Comparison of ENCODE assay signal across 18 cellular contexts in the genomic region with DNA sequence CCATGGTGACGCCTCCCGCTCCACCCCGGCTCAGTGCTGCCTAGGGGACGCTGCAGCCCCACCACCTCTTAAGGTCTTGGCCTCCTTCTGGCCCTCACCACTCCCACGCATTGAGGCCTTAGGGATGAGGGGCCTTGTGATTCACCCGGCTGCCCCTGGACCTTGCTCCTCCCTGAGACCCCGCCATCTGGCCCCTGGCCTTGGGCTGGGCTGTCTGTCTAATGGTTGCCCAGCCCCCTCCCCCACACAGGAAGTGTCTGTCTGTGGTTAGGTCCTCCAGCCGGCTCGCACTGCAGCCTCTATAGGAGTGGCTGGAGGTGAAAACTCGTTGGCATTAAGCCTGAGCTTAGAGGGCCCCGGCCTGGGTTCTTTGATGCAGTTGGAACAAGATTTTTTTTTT. TPM values are rescaled to one million over a fixed set of nuclear protein-coding genes. Genes with fewer than 3 reads are reported as not detected.
"Had no signal": no experiment of that assay in that cellular context is flagged by ENCODE, and none has a peak within 500 bp of the region (broad histone marks: within the 10 kb centered on the region; RNA-seq: fewer than 3 reads in every experiment).

No MANE protein-coding gene starts in this region.

- H3K9ac ChIP-seq: parathyroid adenoma had no signal

- H3K27ac ChIP-seq: ascending aorta, heart right ventricle, left ventricle myocardium inferior, parathyroid adenoma, tibial artery, vagina had no signal

- H3K79me2 ChIP-seq: parathyroid adenoma had no signal

- ATAC-seq: activated CD4-positive, CD25-positive, alpha-beta regulatory T cell treated with anti-CD3 and anti-CD28 coated beads, Interleukin-2, amount 50 U/mL, for 24 hours; heart right ventricle; natural killer cell treated with Interleukin-12 subunit alpha and Interleukin-12 subunit beta and Interleukin-15 and Interleukin-18, amount 100 ng/mL, for 72 hours; T-helper 17 cell had no signal

- H3K4me1 ChIP-seq: ascending aorta, parathyroid adenoma had no signal

- DNase-seq: activated CD4-positive, alpha-beta T cell treated with anti-CD3 and anti-CD28 coated beads, Interleukin-2, amount 50 U/mL, for 4 hours; activated gamma-delta T cell treated with Interleukin-2 at 50 U/mL for 16 hours; activated T-cell treated with anti-CD3 and anti-CD28 coated beads, Interleukin-2, amount 50 U/mL, for 48 hours; heart right ventricle; kidney; left ventricle myocardium inferior; mesenchymal stem cell; retina; T-helper 17 cell; tibial artery had no signal

- H3K4me3 ChIP-seq: ascending aorta, heart right ventricle, left ventricle myocardium inferior, tibial artery, vagina had no signal

- FAIRE-seq: bronchial epithelial cell, frontal cortex, kidney, TTC549 had no signal

- H2AFZ ChIP-seq: parathyroid adenoma had no signal

- H3K27me3 ChIP-seq: ascending aorta, heart right ventricle, tibial artery, vagina had no signal

RNA-seq across cellular contexts. Expression of gene BCL2A1, which starts 52.7 kb away (rescaled TPM):
- total RNA-seq: ascending aorta had no signal
